ENCODE assay signal across 16 cellular contexts in the genomic region with DNA sequence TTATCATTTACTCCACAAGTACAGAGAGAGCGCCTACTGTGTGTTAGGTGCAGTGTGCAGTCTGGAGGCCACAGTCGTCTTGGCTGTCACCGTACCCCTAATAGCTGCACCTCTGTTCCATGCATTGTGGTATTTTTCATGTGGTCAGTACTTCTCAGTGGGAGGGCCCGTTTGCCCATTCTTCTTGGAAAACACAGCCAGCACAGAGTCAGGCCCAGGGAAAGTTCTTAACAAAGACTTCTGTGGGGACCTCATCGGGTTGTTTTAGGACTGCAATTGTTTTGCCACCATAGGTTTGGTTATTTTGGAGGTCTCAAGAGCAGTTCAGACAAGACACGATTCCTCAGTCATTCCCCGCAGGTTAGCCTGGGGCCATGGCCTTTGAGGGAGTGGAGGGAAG.
DNase-seq lines count a peak whose midpoint lies in the region; ATAC-seq and TF ChIP-seq lines count a peak whose summit lies in the region.
"Had no signal": no experiment of that assay in that cellular context is flagged by ENCODE, and none has a peak within 500 bp of the region (broad histone marks: within the 10 kb centered on the region; RNA-seq: fewer than 3 reads in every experiment).

No MANE protein-coding gene starts in this region.

- no peaks in the 10 kb centered on the region for H4K20me1 ChIP-seq in OCI-LY3 (ENCODE audit: insufficient read depth, low read length)
- H4K20me1 ChIP-seq: BLaER1 had no signal

- H3K9me3 ChIP-seq in OCI-LY3 (ENCODE audit: insufficient read depth, low read length) (no peaks in the 10 kb centered on the region), T-helper 17 cell (ENCODE audit: control insufficient read depth, low read length, poor library complexity, severe bottlenecking) (no peaks in the 10 kb centered on the region)
- H3K9me3 ChIP-seq: BLaER1, HAP-1 had no signal

- H3K9me3 Mint-ChIP-seq in stimulated activated effector memory CD8-positive, alpha-beta T cell treated with anti-CD3 and anti-CD28 coated beads, Interleukin-12 subunit alpha, Interleukin-12 subunit beta, amount 100 ng/mL, for 72 hours: no peaks in the 10 kb centered on the region
- H3K9me3 Mint-ChIP-seq: CD4-positive, alpha-beta T cell; CD8-positive, alpha-beta memory T cell; HFFc6 had no signal

- no peaks in the 10 kb centered on the region for H3K79me2 ChIP-seq in OCI-LY3 (ENCODE audit: low read length)

- H3K27ac ChIP-seq in OCI-LY3 (ENCODE audit: low read length): peak overlapping the region; percentile 59
- H3K27ac ChIP-seq: BLaER1, C4-2B had no signal

- H3K4me3 ChIP-seq in OCI-LY3 (ENCODE audit: low read length): no peak overlapping the region; the same call in 1 of the 2 replicates
- H3K4me3 ChIP-seq: BLaER1, HAP-1 had no signal

- H3K36me3 Mint-ChIP-seq in stimulated activated effector memory CD8-positive, alpha-beta T cell treated with anti-CD3 and anti-CD28 coated beads, Interleukin-12 subunit alpha, Interleukin-12 subunit beta, amount 100 ng/mL, for 72 hours: no peaks in the 10 kb centered on the region
- no peaks in the 10 kb centered on the region for H3K36me3 Mint-ChIP-seq in T-helper 17 cell (ENCODE audit: low read depth)
- H3K36me3 Mint-ChIP-seq: CD8-positive, alpha-beta memory T cell had no signal

- H3K4me1 Mint-ChIP-seq in stimulated activated effector memory CD8-positive, alpha-beta T cell treated with anti-CD3 and anti-CD28 coated beads, Interleukin-12 subunit alpha, Interleukin-12 subunit beta, amount 100 ng/mL, for 72 hours: peaks cover 8% of the 10 kb centered on the region
- H3K4me1 Mint-ChIP-seq in T-helper 17 cell: peaks cover 2% of the 10 kb centered on the region
- H3K4me1 Mint-ChIP-seq: B cell had no signal

- peaks cover 7% of the 10 kb centered on the region for H3K27me3 Mint-ChIP-seq in T-helper 17 cell
- H3K27me3 Mint-ChIP-seq: CD4-positive, alpha-beta T cell had no signal

- H3K9ac ChIP-seq in OCI-LY3 (ENCODE audit: low read length): peak overlapping the region; percentile 11; the same call in 1 of the 2 replicates
- H3K9ac ChIP-seq: BLaER1 had no signal

- no peak for TF ChIP-seq CTCF in OCI-LY3 (IDR thresholded peaks at IDR 0.05; ENCODE audit: low read depth, low read length)

- ATAC-seq in stimulated activated effector memory CD8-positive, alpha-beta T cell treated with anti-CD3 and anti-CD28 coated beads, Interleukin-12 subunit alpha, Interleukin-12 subunit beta, amount 100 ng/mL, for 72 hours: no peak
- no peak for ATAC-seq in T-helper 17 cell

- peak overlapping the region; percentile 2 for H3K27ac Mint-ChIP-seq in stimulated activated effector memory CD8-positive, alpha-beta T cell treated with anti-CD3 and anti-CD28 coated beads, Interleukin-12 subunit alpha, Interleukin-12 subunit beta, amount 100 ng/mL, for 72 hours
- H3K27ac Mint-ChIP-seq in T-helper 17 cell: no peak overlapping the region
- H3K27ac Mint-ChIP-seq: B cell; CD4-positive, alpha-beta T cell; HFFc6 had no signal

- DNase-seq in astrocyte of the hippocampus (ENCODE audit: low read depth, low spot score) (peak; percentile 46), cortex of kidney (lab: John Stamatoyannopoulos, UW) (no peak), NCI-H748 (lab: John Stamatoyannopoulos, UW; ENCODE audit: unreplicated experiment) (no peak), T-helper 17 cell (no peak)
- DNase-seq in stimulated activated effector memory CD8-positive, alpha-beta T cell treated with anti-CD3 and anti-CD28 coated beads, Interleukin-12 subunit alpha, Interleukin-12 subunit beta, amount 100 ng/mL, for 72 hours (ENCODE audit: low spot score in 2 of 2): no peak
- DNase-seq: CD4-positive, alpha-beta T cell; DMS79 treated with DMSO at 0.1 percent for 48 hours; GF-D8; GOT3; HFFc6 had no signal

- no peaks in the 10 kb centered on the region for H3K36me3 ChIP-seq in OCI-LY3 (replicated peaks; ENCODE audit: low read depth, low read length)
- H3K36me3 ChIP-seq: BLaER1, HAP-1 had no signal

- H3K4me3 Mint-ChIP-seq in stimulated activated effector memory CD8-positive, alpha-beta T cell treated with anti-CD3 and anti-CD28 coated beads, Interleukin-12 subunit alpha, Interleukin-12 subunit beta, amount 100 ng/mL, for 72 hours: no peak overlapping the region
- H3K4me3 Mint-ChIP-seq in T-helper 17 cell: no peak overlapping the region
- H3K4me3 Mint-ChIP-seq: B cell; CD4-positive, alpha-beta T cell; CD8-positive, alpha-beta memory T cell; HFFc6 had no signal

- H3K4me2 ChIP-seq in OCI-LY3 (ENCODE audit: low read length): peak overlapping the region; percentile 60
- H3K4me2 ChIP-seq: BLaER1 had no signal

- H3K4me1 ChIP-seq in OCI-LY3 (ENCODE audit: low read length): peaks cover 30% of the 10 kb centered on the region
- H3K4me1 ChIP-seq: BLaER1, HAP-1 had no signal

- H3K27me3 ChIP-seq in OCI-LY3 (ENCODE audit: low read depth, low read length): no peaks in the 10 kb centered on the region
- H3K27me3 ChIP-seq: BLaER1 had no signal

- peak overlapping the region; percentile 79 for H2AFZ ChIP-seq in OCI-LY3 (ENCODE audit: low read depth, low read length)
